ENCODE assay signal across 35 cellular contexts in genomic region chr5:81097733-81098132, GRCh38.
DNase-seq lines count a peak whose midpoint lies in the region; ATAC-seq, FAIRE-seq and TF ChIP-seq lines count a peak whose summit lies in the region.
"Had no signal": no experiment of that assay in that cellular context is flagged by ENCODE, and none has a peak within 500 bp of the region (broad histone marks: within the 10 kb centered on the region; RNA-seq: fewer than 3 reads in every experiment).

No MANE protein-coding gene starts in this region.

- BruUV-seq in A673 (replicated peaks; lab: Mats Ljungman, UMichigan) = no TSS peak

- intact Hi-C loops in A673 (cut with micrococcal nuclease; ENCODE audit: unreplicated experiment) = no loop called here

- H3K9ac ChIP-seq in astrocyte (ENCODE audit: low read length) = no peak overlapping the region
- no peak overlapping the region for H3K9ac ChIP-seq in mesendoderm (ENCODE audit: low read length)
- H3K9ac ChIP-seq: BLaER1, GM23248 had no signal

- H3K4me1 Mint-ChIP-seq in astrocyte (ENCODE audit: low read depth, unreplicated experiment) = peaks cover 2% of the 10 kb centered on the region
- H3K4me1 Mint-ChIP-seq: central memory CD8-positive, alpha-beta T cell; neural crest cell; stimulated activated naive CD8-positive, alpha-beta T cell treated with anti-CD3 and anti-CD28 coated beads, Interleukin-15, amount 100 ng/mL, for 72 hours had no signal

- H4K5ac ChIP-seq in mesendoderm (ENCODE audit: low read length) = no peak overlapping the region

- H3K4me1 ChIP-seq in A673 (ENCODE audit: insufficient read depth, low read length, poor library complexity, severe bottlenecking) (peaks cover 3% of the 10 kb centered on the region), astrocyte (ENCODE audit: insufficient read depth, low read length) (no peaks in the 10 kb centered on the region), mesendoderm (ENCODE audit: control insufficient read depth, low read depth, low read length) (no peaks in the 10 kb centered on the region)
- H3K4me1 ChIP-seq: BLaER1, spleen had no signal

- no peaks in the 10 kb centered on the region for H3K79me1 ChIP-seq in mesendoderm (ENCODE audit: low read length)

- H3K27me3 ChIP-seq in A673 (replicated peaks; ENCODE audit: insufficient read depth, low read depth, low read length, poor library complexity) = no peaks in the 10 kb centered on the region
- no peaks in the 10 kb centered on the region for H3K27me3 ChIP-seq in astrocyte (ENCODE audit: insufficient read depth, low read length)
- H3K27me3 ChIP-seq in mesendoderm (ENCODE audit: insufficient read depth, low read length, poor library complexity) = no peaks in the 10 kb centered on the region
- H3K27me3 ChIP-seq: BLaER1, hepatocyte, spleen had no signal

- no peaks in the 10 kb centered on the region for H3K27me3 Mint-ChIP-seq in astrocyte (ENCODE audit: low read depth, unreplicated experiment)
- H3K27me3 Mint-ChIP-seq: central memory CD8-positive, alpha-beta T cell; dendritic cell treated with granulocyte-macrophage colony-stimulating factor and Interleukin-4, amounts not matched to agents 40 ng/mL and 50 ng/mL, for 4 days; stimulated activated naive CD8-positive, alpha-beta T cell treated with anti-CD3 and anti-CD28 coated beads, Interleukin-15, amount 100 ng/mL, for 72 hours had no signal

- no peak for ATAC-seq in HG03442 (IDR thresholded peaks at IDR 0.05; ENCODE audit: unreplicated experiment)
- ATAC-seq: activated CD4-positive, CD25-positive, alpha-beta regulatory T cell treated with anti-CD3 and anti-CD28 coated beads, Interleukin-2, amount 50 U/mL, for 24 hours; esophagus mucosa; K562; right cardiac atrium; stimulated activated naive CD8-positive, alpha-beta T cell treated with anti-CD3 and anti-CD28 coated beads, Interleukin-15, amount 100 ng/mL, for 72 hours had no signal

- no peak overlapping the region for H3K18ac ChIP-seq in mesendoderm (ENCODE audit: low read length)

- H3K27ac ChIP-seq in A673 (ENCODE audit: low read depth, low read length, poor library complexity, severe bottlenecking) = no peak overlapping the region
- H3K27ac ChIP-seq in astrocyte (ENCODE audit: low read depth, low read length) = no peak overlapping the region
- no peak overlapping the region for H3K27ac ChIP-seq in mesendoderm (ENCODE audit: low read depth, low read length)
- H3K27ac ChIP-seq: 22Rv1, BLaER1, GM23248, hepatocyte, PC-9, spleen, thoracic aorta had no signal

- no peak overlapping the region for H2AFZ ChIP-seq in astrocyte (ENCODE audit: low read depth, low read length)
- H2AFZ ChIP-seq: GM23248, hepatocyte, PC-9 had no signal

- WGBS in mesendoderm (ENCODE audit: extremely low coverage, insufficient coverage, low lambda C conversion rate) = no CpG with 5 or more reads among the region's 3 CpGs

- H3K4me2 ChIP-seq in astrocyte (ENCODE audit: low read length) (no peak overlapping the region), mesendoderm (ENCODE audit: low read length) (no peak overlapping the region)
- H3K4me2 ChIP-seq: BLaER1, hepatocyte, PC-9 had no signal

- no peak overlapping the region for H3K4ac ChIP-seq in mesendoderm (ENCODE audit: low read depth, low read length)

- no peak overlapping the region for H4K8ac ChIP-seq in mesendoderm (ENCODE audit: low read depth, low read length)

- H3K4me3 ChIP-seq in A673 (ENCODE audit: low read depth, low read length, poor library complexity, severe bottlenecking) (no peak overlapping the region), astrocyte (ENCODE audit: insufficient read depth, low read depth, low read length) (no peak overlapping the region), mesendoderm (ENCODE audit: low read length) (no peak overlapping the region)
- H3K4me3 ChIP-seq: BLaER1, GM23248, hepatocyte, K562, PC-9, spleen, thoracic aorta had no signal

- DNase-seq in A673 (ENCODE audit: low spot score) (peak; percentile 31), EL (peak; percentile 5), astrocyte (ENCODE audit: low read depth) (peak; percentile 22), mesendoderm (peak; percentile 55), HuH-7.5 (ENCODE audit: low spot score) (no peak), C1 segment of cervical spinal cord (lab: John Stamatoyannopoulos, UW) (no peak), COLO829 (ENCODE audit: low spot score) (no peak)
- DNase-seq: activated CD4-positive, alpha-beta T cell treated with anti-CD3 and anti-CD28 coated beads, Interleukin-2, amount 50 U/mL, for 4 hours; activated T-cell treated with anti-CD3 and anti-CD28 coated beads, Interleukin-2, amount 50 U/mL, for 48 hours; COR-L47; GDM1; GM23248; HFFc6; NCI-H1092; NCI-H187; NCI-H524; PC-9; right cardiac atrium; Right ventricle myocardium superior; spleen; stimulated activated CD4-positive, alpha-beta T cell treated with anti-CD3 and anti-CD28 coated beads, Interleukin-2, amount 100 ng/mL, for 24 hours; stimulated activated naive CD8-positive, alpha-beta T cell treated with anti-CD3 and anti-CD28 coated beads, Interleukin-15, amount 100 ng/mL, for 72 hours; T-helper 2 cell had no signal

- H3K9me3 ChIP-seq in A673 (ENCODE audit: low read depth, low read length, poor library complexity, severe bottlenecking) (no peaks in the 10 kb centered on the region), astrocyte (ENCODE audit: insufficient read depth, low read depth, low read length) (no peaks in the 10 kb centered on the region)
- H3K9me3 ChIP-seq: BLaER1, spleen, thoracic aorta had no signal

- no peak overlapping the region for H2AK5ac ChIP-seq in mesendoderm (ENCODE audit: low read length)

- no peaks in the 10 kb centered on the region for H3K9me3 Mint-ChIP-seq in astrocyte (ENCODE audit: unreplicated experiment)
- H3K9me3 Mint-ChIP-seq: central memory CD8-positive, alpha-beta T cell; dendritic cell treated with granulocyte-macrophage colony-stimulating factor and Interleukin-4, amounts not matched to agents 40 ng/mL and 50 ng/mL, for 4 days; HFFc6; neural crest cell had no signal

- no peak for FAIRE-seq in astrocyte (lab: Jason Lieb, UNC)
- FAIRE-seq: K562, urothelium cell line had no signal

- TF ChIP-seq CTCF in A673 (conservative IDR thresholded peaks at IDR 0.05; ENCODE audit: low read depth, low read length) = no peak
- TF ChIP-seq CTCF in astrocyte (IDR thresholded peaks at IDR 0.05; ENCODE audit: insufficient read depth, low read depth, low read length) = no peak

- H4K20me1 ChIP-seq in astrocyte (ENCODE audit: insufficient read depth, low read length) = no peaks in the 10 kb centered on the region
- H4K20me1 ChIP-seq: BLaER1 had no signal

- H3K27ac Mint-ChIP-seq in astrocyte (ENCODE audit: unreplicated experiment) = no peak overlapping the region
- H3K27ac Mint-ChIP-seq: dendritic cell treated with granulocyte-macrophage colony-stimulating factor and Interleukin-4, amounts not matched to agents 40 ng/mL and 50 ng/mL, for 4 days; HFFc6; stimulated activated naive CD8-positive, alpha-beta T cell treated with anti-CD3 and anti-CD28 coated beads, Interleukin-15, amount 100 ng/mL, for 72 hours had no signal

- no peak overlapping the region for H3K23ac ChIP-seq in mesendoderm (ENCODE audit: low read length)

- H3K36me3 ChIP-seq in A673 (ENCODE audit: insufficient read depth, low read length, poor library complexity, severe bottlenecking) (no peaks in the 10 kb centered on the region), astrocyte (ENCODE audit: insufficient read depth, low read length) (no peaks in the 10 kb centered on the region), mesendoderm (ENCODE audit: control insufficient read depth, insufficient read depth, low read length) (no peaks in the 10 kb centered on the region)
- H3K36me3 ChIP-seq: BLaER1, spleen, thoracic aorta had no signal

- CTCF ChIA-PET in A673 (lab: Charles Lee) = no interaction called here

- no peak overlapping the region for H3K56ac ChIP-seq in mesendoderm (ENCODE audit: low read length)

- no peak overlapping the region for H2BK120ac ChIP-seq in mesendoderm (ENCODE audit: low read depth, low read length)

- H2BK15ac ChIP-seq in mesendoderm (replicated peaks; ENCODE audit: low read depth) = no peak overlapping the region

- H3K79me2 ChIP-seq in astrocyte (ENCODE audit: insufficient read depth, low read length) (no peaks in the 10 kb centered on the region), mesendoderm (ENCODE audit: control insufficient read depth, insufficient read depth, low read length) (no peaks in the 10 kb centered on the region)
- H3K79me2 ChIP-seq: hepatocyte had no signal

- H3K4me3 Mint-ChIP-seq in astrocyte (ENCODE audit: unreplicated experiment) = no peak overlapping the region
- H3K4me3 Mint-ChIP-seq: central memory CD8-positive, alpha-beta T cell; dendritic cell treated with granulocyte-macrophage colony-stimulating factor and Interleukin-4, amounts not matched to agents 40 ng/mL and 50 ng/mL, for 4 days; HFFc6; neural crest cell; stimulated activated naive CD8-positive, alpha-beta T cell treated with anti-CD3 and anti-CD28 coated beads, Interleukin-15, amount 100 ng/mL, for 72 hours had no signal

- no peak overlapping the region for H2BK5ac ChIP-seq in mesendoderm (ENCODE audit: low read length)

- POLR2A ChIA-PET in A673 (lab: Charles Lee; ENCODE audit: low non-redundant PET) = no interaction called here

- peaks cover 3% of the 10 kb centered on the region for H3K36me3 Mint-ChIP-seq in astrocyte (ENCODE audit: low read depth, unreplicated experiment)

Comparison
In these comparisons a context has a peak if more than half of its experiments do, and no peak if none do; other contexts are left out.
1. DNase-seq: peak in A673 (single experiment), EL (single experiment), astrocyte (single experiment) and mesendoderm (single experiment); none in HuH-7.5 (single experiment), C1 segment of cervical spinal cord (0 of 14) and COLO829 (single experiment).